ENCODE assay signal across 8 cellular contexts in genomic region chr19:36573020-36573947, GRCh38. TPM values are rescaled to one million over a fixed set of nuclear protein-coding genes. Genes with fewer than 3 reads are reported as not detected.
DNase-seq lines count a peak whose midpoint lies in the region; ATAC-seq and TF ChIP-seq lines count a peak whose summit lies in the region.

Gene ZNF529, minus strand, starts transcription at chr19:36573292. Its CDS starts 946 bp downstream, at chr19:36572346.

- H3K4me3 ChIP-seq in NT2/D1 (ENCODE audit: insufficient read length, low read depth): peak within 1 kb of the TSS; percentile 91
- H3K4me3 ChIP-seq in mesodermal cell (ENCODE audit: extremely low read depth, insufficient read depth, low read length, poor library complexity, severe bottlenecking): peak within 1 kb of the TSS; percentile 95

- H3K4me1 Mint-ChIP-seq in endothelial cell (ENCODE audit: unreplicated experiment): peaks cover 20% of the 10 kb centered on the region

- peak within 1 kb of the TSS; percentile 96 for H3K27ac ChIP-seq in mesodermal cell (ENCODE audit: low read depth, low read length, severe bottlenecking)

- DNase-seq in Caki2 (ENCODE audit: low read depth) (peak; percentile 93), HUDEP-2 (lab: John Stamatoyannopoulos, UW; ENCODE audit: unreplicated experiment in 76 of 76) (peak in 75 of 76 experiments; percentile 54 to 95 (median 84)), NT2/D1 (ENCODE audit: low read depth, low spot score) (peak; percentile 82), endothelial cell (ENCODE audit: low spot score) (peak; percentile 89)
- DNase-seq in activated CD8-positive, alpha-beta memory T cell treated with anti-CD3 and anti-CD28 coated beads, Interleukin-2, amount 50 U/mL, for 1 hour (ENCODE audit: extremely low read depth): peak; percentile 92
- peak; percentile 68 to 77 for DNase-seq in stimulated activated CD8-positive, alpha-beta memory T cell treated with anti-CD3 and anti-CD28 coated beads, Interleukin-15, amount 100 ng/mL, for 4 hours (ENCODE audit: low read depth in 2 of 2)

- WGBS in mesodermal cell (ENCODE audit: insufficient coverage in 2 of 2), 2 experiments: 0 to 2% methylated on average over 36 of the region's 69 CpGs

- ATAC-seq in GM21381 (IDR thresholded peaks at IDR 0.05; ENCODE audit: unreplicated experiment): peak; percentile 93

- peak within 1 kb of the TSS; percentile 97 for H3K4me3 Mint-ChIP-seq in endothelial cell (ENCODE audit: unreplicated experiment)

- peak within 1 kb of the TSS; percentile 98 for H3K27ac Mint-ChIP-seq in endothelial cell (ENCODE audit: unreplicated experiment)

- H3K9ac ChIP-seq in NT2/D1 (ENCODE audit: insufficient read length, low read depth): peak within 1 kb of the TSS; percentile 93

- peaks cover 31% of the 10 kb centered on the region for H3K36me3 ChIP-seq in NT2/D1 (ENCODE audit: insufficient read depth, insufficient read length, low read length)
- peaks cover 63% of the 10 kb centered on the region for H3K36me3 ChIP-seq in mesodermal cell (ENCODE audit: control insufficient read depth, insufficient read depth, low read length)

- H3K9me3 ChIP-seq in NT2/D1 (ENCODE audit: insufficient read depth, low read length): no peaks in the 10 kb centered on the region
- H3K9me3 ChIP-seq in mesodermal cell (ENCODE audit: control insufficient read depth, low read length): peaks cover 32% of the 10 kb centered on the region

- peaks cover 6% of the 10 kb centered on the region for H3K27me3 Mint-ChIP-seq in endothelial cell (ENCODE audit: unreplicated experiment)

- no peak for TF ChIP-seq CTCF in endothelial cell (IDR thresholded peaks at IDR 0.05; ENCODE audit: unreplicated experiment)

- in situ Hi-C loops in Caki2 (cut with HindIII; ENCODE audit: low pct_unique_long_range_greater_than_20kb, low sequenced_read_pairs): no loop called here

- H3K27me3 ChIP-seq in NT2/D1 (ENCODE audit: insufficient read depth, insufficient read length): no peaks in the 10 kb centered on the region

- H3K36me3 Mint-ChIP-seq in endothelial cell (ENCODE audit: low read depth, unreplicated experiment): peaks cover 44% of the 10 kb centered on the region

- H3K4me1 ChIP-seq in NT2/D1 (ENCODE audit: insufficient read depth, insufficient read length): peaks cover 2% of the 10 kb centered on the region
- H3K4me1 ChIP-seq in mesodermal cell (ENCODE audit: control insufficient read depth, insufficient read depth, low read length, poor library complexity, severe bottlenecking): no peaks in the 10 kb centered on the region

- H3K9me3 Mint-ChIP-seq in endothelial cell (ENCODE audit: unreplicated experiment): peaks cover 4% of the 10 kb centered on the region

RNA-seq across cellular contexts. Expression of gene ZNF529, which starts in this region (rescaled TPM):
- 6.7 and 8.5 TPM in 2 replicates for total RNA-seq in Caki2 (2014; rRNA removed; shearing (Covaris generic); ENCODE audit: low replicate concordance)
- total RNA-seq in endothelial cell (ENCODE audit: unreplicated experiment): 19.0 TPM
- 8.3 TPM for polyA plus RNA-seq in mesodermal cell (2013, experiment 1 of 2)
- 6.6 TPM for polyA plus RNA-seq in mesodermal cell (2013, experiment 2 of 2)

Comparison
In these comparisons a context has a peak if more than half of its experiments do, and no peak if none do; other contexts are left out.
1. Peak in every context shown above with its lines: DNase-seq, ATAC-seq, H3K4me3 ChIP-seq and H3K27ac ChIP-seq.